Comparison of ENCODE assay signal across 40 cellular contexts in genomic region chr6:165643015-165643414, GRCh38. TPM values are rescaled to one million over a fixed set of nuclear protein-coding genes. Genes with fewer than 3 reads are reported as not detected.
"Had no signal": no experiment of that assay in that cellular context is flagged by ENCODE, and none has a peak within 500 bp of the region (broad histone marks: within the 10 kb centered on the region; RNA-seq: fewer than 3 reads in every experiment).

No MANE protein-coding gene starts in this region.

- H3K9me3 Mint-ChIP-seq: activated naive CD4-positive, alpha-beta T cell treated with anti-CD3 and anti-CD28 coated beads for 36 hours; activated naive CD4-positive, alpha-beta T cell treated with anti-CD3 and anti-CD28 coated beads, Interleukin-2, amount 10 ng/mL, durations not matched to agents 7 days and 5 days; activated naive CD4-positive, alpha-beta T cell treated with anti-CD3 and anti-CD28 coated beads, Interleukin-2, amount 50 U/mL, for 24 hours; activated naive CD8-positive, alpha-beta T cell treated with anti-CD3 and anti-CD28 coated beads for 36 hours; activated naive CD8-positive, alpha-beta T cell treated with anti-CD3 and anti-CD28 coated beads, Interleukin-2, amount 10 ng/mL, durations not matched to agents 7 days and 5 days; activated naive CD8-positive, alpha-beta T cell treated with anti-CD3 and anti-CD28 coated beads, Interleukin-2, amount 50 U/mL, for 24 hours; activated T-cell treated with anti-CD3 and anti-CD28 coated beads, Interleukin-2, amount 50 U/mL, for 24 hours; activated T-cell treated with anti-CD3 and anti-CD28 coated beads, Interleukin-2, amount 50 U/mL, for 4 hours; activated T-cell treated with anti-CD3 and anti-CD28 coated beads, Interleukin-2, amount 50 U/mL, for 72 hours; activated T-helper 1 cell treated with anti-CD3 and anti-CD28 coated beads, Interleukin-12 subunit alpha, Interleukin-12 subunit beta, Interleukin-2, Interleukin-4 antibody, amounts not matched to agents 30 ng/mL and 10 ng/mL and 1 ng/mL, durations not matched to agents 14 hours and 24 hours and 36 hours; activated T-helper 17 cell treated with anti-CD3 and anti-CD28 coated beads, Interleukin-2, amount 50 U/mL, for 72 hours; activated T-helper 2 cell treated with anti-CD3 and anti-CD28 coated beads, Interferon-gamma antibody, Interleukin-2, Interleukin-4, amounts not matched to agents 10 μg/mL and 5 μg/mL and 100 μg/mL, durations not matched to agents 14 hours and 24 hours and 36 hours had no signal

- H3K9me3 ChIP-seq: adrenal gland, ascending aorta, body of pancreas, breast epithelium had no signal

- H3K36me3 Mint-ChIP-seq: activated naive CD4-positive, alpha-beta T cell treated with anti-CD3 and anti-CD28 coated beads, Interleukin-2, amount 10 ng/mL, durations not matched to agents 7 days and 5 days; activated naive CD4-positive, alpha-beta T cell treated with anti-CD3 and anti-CD28 coated beads, Interleukin-2, amount 50 U/mL, for 24 hours; activated naive CD4-positive, alpha-beta T cell treated with anti-CD3 and anti-CD28 coated beads, Interleukin-2, amount 50 U/mL, for 72 hours; activated naive CD8-positive, alpha-beta T cell; activated naive CD8-positive, alpha-beta T cell treated with anti-CD3 and anti-CD28 coated beads for 36 hours; activated naive CD8-positive, alpha-beta T cell treated with anti-CD3 and anti-CD28 coated beads, Interleukin-2, amount 10 ng/mL, durations not matched to agents 7 days and 5 days had no signal

- FAIRE-seq: astrocyte, bronchial epithelial cell had no signal

- H3K27me3 ChIP-seq: adrenal gland, ascending aorta, body of pancreas, brain microvascular endothelial cell, breast epithelium had no signal

- DNase-seq: activated effector memory CD4-positive, alpha-beta T cell treated with anti-CD3 and anti-CD28 coated beads, Interleukin-2, amount 50 U/mL, for 16 hours; activated effector memory CD4-positive, alpha-beta T cell treated with Interleukin-2 at 50 U/mL for 16 hours; activated gamma-delta T cell; activated gamma-delta T cell treated with Interleukin-2 at 50 U/mL for 16 hours; activated naive CD4-positive, alpha-beta T cell; activated naive CD4-positive, alpha-beta T cell treated with anti-CD3 and anti-CD28 coated beads for 36 hours; activated naive CD4-positive, alpha-beta T cell treated with anti-CD3 and anti-CD28 coated beads, Interleukin-2, amount 10 ng/mL, durations not matched to agents 7 days and 5 days; activated naive CD4-positive, alpha-beta T cell treated with anti-CD3 and anti-CD28 coated beads, Interleukin-2, amount 50 U/mL, for 16 hours; activated naive CD4-positive, alpha-beta T cell treated with Interleukin-2 at 50 U/mL for 16 hours; activated naive CD8-positive, alpha-beta T cell treated with anti-CD3 and anti-CD28 coated beads for 36 hours; activated naive CD8-positive, alpha-beta T cell treated with anti-CD3 and anti-CD28 coated beads, Interleukin-2, amount 10 ng/mL, durations not matched to agents 7 days and 5 days; activated naive CD8-positive, alpha-beta T cell treated with anti-CD3 and anti-CD28 coated beads, Interleukin-2, amount 50 U/mL, for 24 hours; activated T-cell treated with anti-CD3 and anti-CD28 coated beads, Interleukin-2, amount 50 U/mL, for 1 hour; activated T-cell treated with anti-CD3 and anti-CD28 coated beads, Interleukin-2, amount 50 U/mL, for 24 hours; activated T-cell treated with anti-CD3 and anti-CD28 coated beads, Interleukin-2, amount 50 U/mL, for 4 hours; activated T-cell treated with anti-CD3 and anti-CD28 coated beads, Interleukin-2, amount 50 U/mL, for 48 hours; activated T-cell treated with anti-CD3 and anti-CD28 coated beads, Interleukin-2, amount 50 U/mL, for 72 hours; adrenal gland; amniotic stem cell; amygdala; anterior cingulate cortex; aorta; body of pancreas; brain microvascular endothelial cell; caudate nucleus; central memory CD4-positive, alpha-beta T cell; cerebellar nuclear complex had no signal

- ATAC-seq: activated naive CD4-positive, alpha-beta T cell treated with anti-CD3 and anti-CD28 coated beads, Interleukin-2, amount 50 U/mL, for 72 hours; activated naive CD8-positive, alpha-beta T cell treated with anti-CD3 and anti-CD28 coated beads, Interleukin-2, amount 50 U/mL, for 24 hours; activated T-cell treated with anti-CD3 and anti-CD28 coated beads, Interleukin-2, amount 50 U/mL, for 4 hours; activated T-cell treated with anti-CD3 and anti-CD28 coated beads, Interleukin-2, amount 50 U/mL, for 72 hours; activated T-helper 17 cell treated with anti-CD3 and anti-CD28 coated beads, Interleukin-2, amount 50 U/mL, for 72 hours; body of pancreas had no signal

- H3K27ac Mint-ChIP-seq: activated naive CD4-positive, alpha-beta T cell treated with anti-CD3 and anti-CD28 coated beads for 36 hours; activated naive CD4-positive, alpha-beta T cell treated with anti-CD3 and anti-CD28 coated beads, Interleukin-2, amount 10 ng/mL, durations not matched to agents 7 days and 5 days; activated naive CD4-positive, alpha-beta T cell treated with anti-CD3 and anti-CD28 coated beads, Interleukin-2, amount 50 U/mL, for 24 hours; activated naive CD4-positive, alpha-beta T cell treated with anti-CD3 and anti-CD28 coated beads, Interleukin-2, amount 50 U/mL, for 72 hours; activated naive CD8-positive, alpha-beta T cell; activated naive CD8-positive, alpha-beta T cell treated with anti-CD3 and anti-CD28 coated beads for 36 hours; activated naive CD8-positive, alpha-beta T cell treated with anti-CD3 and anti-CD28 coated beads, Interleukin-2, amount 10 ng/mL, durations not matched to agents 7 days and 5 days; activated naive CD8-positive, alpha-beta T cell treated with anti-CD3 and anti-CD28 coated beads, Interleukin-2, amount 50 U/mL, for 24 hours; activated T-cell treated with anti-CD3 and anti-CD28 coated beads, Interleukin-2, amount 50 U/mL, for 24 hours; activated T-cell treated with anti-CD3 and anti-CD28 coated beads, Interleukin-2, amount 50 U/mL, for 72 hours; activated T-helper 1 cell treated with anti-CD3 and anti-CD28 coated beads, Interleukin-12 subunit alpha, Interleukin-12 subunit beta, Interleukin-2, Interleukin-4 antibody, amounts not matched to agents 30 ng/mL and 10 ng/mL and 1 ng/mL, durations not matched to agents 14 hours and 24 hours and 36 hours; activated T-helper 17 cell treated with anti-CD3 and anti-CD28 coated beads, Interleukin-2, amount 50 U/mL, for 72 hours; activated T-helper 2 cell treated with anti-CD3 and anti-CD28 coated beads, Interferon-gamma antibody, Interleukin-2, Interleukin-4, amounts not matched to agents 10 μg/mL and 5 μg/mL and 100 μg/mL, durations not matched to agents 14 hours and 24 hours and 36 hours had no signal

- H3K27me3 Mint-ChIP-seq: activated naive CD4-positive, alpha-beta T cell treated with anti-CD3 and anti-CD28 coated beads, Interleukin-2, amount 10 ng/mL, durations not matched to agents 7 days and 5 days; activated naive CD8-positive, alpha-beta T cell; activated T-helper 17 cell treated with anti-CD3 and anti-CD28 coated beads, Interleukin-2, amount 50 U/mL, for 72 hours; brain; central memory CD8-positive, alpha-beta T cell had no signal

- H3K4me3 Mint-ChIP-seq: activated naive CD4-positive, alpha-beta T cell treated with anti-CD3 and anti-CD28 coated beads for 36 hours; activated naive CD4-positive, alpha-beta T cell treated with anti-CD3 and anti-CD28 coated beads, Interleukin-2, amount 10 ng/mL, durations not matched to agents 7 days and 5 days; activated naive CD4-positive, alpha-beta T cell treated with anti-CD3 and anti-CD28 coated beads, Interleukin-2, amount 50 U/mL, for 24 hours; activated naive CD8-positive, alpha-beta T cell; activated naive CD8-positive, alpha-beta T cell treated with anti-CD3 and anti-CD28 coated beads for 36 hours; activated naive CD8-positive, alpha-beta T cell treated with anti-CD3 and anti-CD28 coated beads, Interleukin-2, amount 10 ng/mL, durations not matched to agents 7 days and 5 days; activated naive CD8-positive, alpha-beta T cell treated with anti-CD3 and anti-CD28 coated beads, Interleukin-2, amount 50 U/mL, for 24 hours; activated T-cell treated with anti-CD3 and anti-CD28 coated beads, Interleukin-2, amount 50 U/mL, for 24 hours; activated T-cell treated with anti-CD3 and anti-CD28 coated beads, Interleukin-2, amount 50 U/mL, for 4 hours; activated T-cell treated with anti-CD3 and anti-CD28 coated beads, Interleukin-2, amount 50 U/mL, for 72 hours; activated T-helper 1 cell treated with anti-CD3 and anti-CD28 coated beads, Interleukin-12 subunit alpha, Interleukin-12 subunit beta, Interleukin-2, Interleukin-4 antibody, amounts not matched to agents 30 ng/mL and 10 ng/mL and 1 ng/mL, durations not matched to agents 14 hours and 24 hours and 36 hours; activated T-helper 17 cell treated with anti-CD3 and anti-CD28 coated beads, Interleukin-2, amount 50 U/mL, for 72 hours; brain; central memory CD8-positive, alpha-beta T cell had no signal

- H3K27ac ChIP-seq: adrenal gland, ascending aorta, body of pancreas, brain microvascular endothelial cell, breast epithelium, cardiac muscle cell had no signal

- H3K4me1 Mint-ChIP-seq: activated naive CD4-positive, alpha-beta T cell treated with anti-CD3 and anti-CD28 coated beads, Interleukin-2, amount 10 ng/mL, durations not matched to agents 7 days and 5 days; activated naive CD4-positive, alpha-beta T cell treated with anti-CD3 and anti-CD28 coated beads, Interleukin-2, amount 50 U/mL, for 24 hours; activated naive CD8-positive, alpha-beta T cell treated with anti-CD3 and anti-CD28 coated beads for 36 hours; activated naive CD8-positive, alpha-beta T cell treated with anti-CD3 and anti-CD28 coated beads, Interleukin-2, amount 50 U/mL, for 24 hours; activated T-helper 17 cell treated with anti-CD3 and anti-CD28 coated beads, Interleukin-2, amount 50 U/mL, for 72 hours; central memory CD8-positive, alpha-beta T cell had no signal

- H3K4me3 ChIP-seq: adrenal gland, ascending aorta, body of pancreas, breast epithelium, cardiac muscle cell had no signal

- H3K36me3 ChIP-seq: adrenal gland, ascending aorta, brain microvascular endothelial cell, breast epithelium, cardiac muscle cell had no signal

- H3K4me1 ChIP-seq: adrenal gland, ascending aorta, body of pancreas, breast epithelium had no signal

RNA-seq across cellular contexts. Expression of gene PDE10A, which starts 20.0 kb away (rescaled TPM):
- total RNA-seq: activated naive CD4-positive, alpha-beta T cell treated with anti-CD3 and anti-CD28 coated beads for 36 hours; activated naive CD4-positive, alpha-beta T cell treated with anti-CD3 and anti-CD28 coated beads, Interleukin-2, amount 50 U/mL, for 72 hours; activated naive CD8-positive, alpha-beta T cell treated with anti-CD3 and anti-CD28 coated beads for 36 hours; activated naive CD8-positive, alpha-beta T cell treated with anti-CD3 and anti-CD28 coated beads, Interleukin-2, amount 10 ng/mL, durations not matched to agents 7 days and 5 days; activated T-cell treated with anti-CD3 and anti-CD28 coated beads, Interleukin-2, amount 50 U/mL, for 72 hours; activated T-helper 1 cell treated with anti-CD3 and anti-CD28 coated beads, Interleukin-12 subunit alpha, Interleukin-12 subunit beta, Interleukin-2, Interleukin-4 antibody, amounts not matched to agents 30 ng/mL and 10 ng/mL and 1 ng/mL, durations not matched to agents 14 hours and 24 hours and 36 hours; activated T-helper 17 cell treated with anti-CD3 and anti-CD28 coated beads, Interleukin-2, amount 50 U/mL, for 72 hours; activated T-helper 2 cell treated with anti-CD3 and anti-CD28 coated beads, Interferon-gamma antibody, Interleukin-2, Interleukin-4, amounts not matched to agents 10 μg/mL and 5 μg/mL and 100 μg/mL, durations not matched to agents 14 hours and 24 hours and 36 hours had no signal
